In the genomic region with DNA sequence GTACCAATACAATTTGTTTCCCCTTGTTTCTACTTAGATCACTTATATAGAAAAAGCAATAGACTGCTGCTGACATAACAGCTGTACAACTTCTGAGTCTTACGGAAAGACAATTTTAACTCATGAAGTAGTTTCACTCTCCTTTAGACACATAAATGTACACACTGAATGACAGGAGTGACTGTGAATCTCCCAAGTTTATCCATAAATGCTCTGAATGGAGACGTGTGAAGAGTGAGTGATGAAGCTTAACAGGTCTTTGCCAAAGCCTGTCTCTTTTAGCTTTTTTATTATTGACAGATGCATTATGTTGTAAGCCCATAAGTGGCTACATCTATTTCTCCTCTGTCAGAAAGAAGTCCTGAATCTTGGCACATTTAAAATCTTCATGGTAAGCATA, we compare ENCODE assay signal across 3 cellular contexts.
"Had no signal": no experiment of that assay in that cellular context is flagged by ENCODE, and none has a peak within 500 bp of the region (broad histone marks: within the 10 kb centered on the region; RNA-seq: fewer than 3 reads in every experiment).

No MANE protein-coding gene starts in this region.

- H3K27ac ChIP-seq: HL-60 had no signal

- DNase-seq: IMR-90 had no signal

- H3K4me3 ChIP-seq: K562 had no signal
